ENCODE assay signal across 14 cellular contexts in genomic region chr19:15126511-15126910, GRCh38. TPM values are rescaled to one million over a fixed set of nuclear protein-coding genes. Genes with fewer than 3 reads are reported as not detected.
DNase-seq lines count a peak whose midpoint lies in the region; ATAC-seq, FAIRE-seq and TF ChIP-seq lines count a peak whose summit lies in the region.
"Had no signal": no experiment of that assay in that cellular context is flagged by ENCODE, and none has a peak within 500 bp of the region (broad histone marks: within the 10 kb centered on the region; RNA-seq: fewer than 3 reads in every experiment).

No MANE protein-coding gene starts in this region.

- DNase-seq in SK-N-SH (no peak), NT2/D1 (ENCODE audit: low read depth, low spot score) (no peak), endothelial cell of umbilical vein (ENCODE audit: low read depth, low spot score) (no peak), gastrocnemius medialis (no peak), urothelium cell line (ENCODE audit: low spot score) (no peak)
- DNase-seq in stimulated activated CD4-positive, alpha-beta T cell treated with anti-CD3 and anti-CD28 coated beads, Interleukin-4, amount 100 ng/mL, for 1 hour = no peak
- DNase-seq: activated effector memory CD4-positive, alpha-beta T cell treated with Interleukin-2 at 50 U/mL for 16 hours; kidney glomerular epithelial cell; SIG-M5; stimulated activated CD4-positive, alpha-beta T cell treated with anti-CD3 and anti-CD28 coated beads, Interleukin-1b, Interleukin-23, amount 100 ng/mL, for 48 hours had no signal

- H3K27me3 ChIP-seq in SK-N-SH (ENCODE audit: insufficient read depth) (no peaks in the 10 kb centered on the region; the same call in 1 of the 2 replicates), NT2/D1 (ENCODE audit: insufficient read depth, insufficient read length) (no peaks in the 10 kb centered on the region), endothelial cell of umbilical vein (ENCODE audit: control insufficient read depth in 2 of 2, insufficient read depth in 2 of 2, low read length in 2 of 2) (peaks cover 0 to 3% of the 10 kb centered on the region in 2 experiments), gastrocnemius medialis (no peaks in the 10 kb centered on the region)

- H3K36me3 ChIP-seq in SK-N-SH (replicated peaks in 1 of 2; ENCODE audit: control insufficient read depth in 1 of 2, insufficient read depth in 2 of 2, low read length in 1 of 2) = peaks cover 3 to 8% of the 10 kb centered on the region in 2 experiments
- H3K36me3 ChIP-seq in NT2/D1 (ENCODE audit: insufficient read depth, insufficient read length, low read length) = peaks cover 21% of the 10 kb centered on the region
- H3K36me3 ChIP-seq in endothelial cell of umbilical vein (ENCODE audit: control insufficient read depth in 2 of 2, extremely low read depth in 1 of 2, insufficient read depth in 2 of 2, low read length in 2 of 2) = peaks cover 0 to 7% of the 10 kb centered on the region in 2 experiments
- no peaks in the 10 kb centered on the region for H3K36me3 ChIP-seq in gastrocnemius medialis

- peaks cover 21% of the 10 kb centered on the region; the same call in 1 of the 2 replicates for H3K79me2 ChIP-seq in SK-N-SH (ENCODE audit: insufficient read depth)
- peaks cover 10% of the 10 kb centered on the region for H3K79me2 ChIP-seq in endothelial cell of umbilical vein (ENCODE audit: control insufficient read depth, insufficient read depth, low read length)

- TF ChIP-seq EP300 in SK-N-SH (IDR thresholded peaks at IDR 0.05; ENCODE audit: borderline replicate concordance in 1 of 2, low read depth in 1 of 2, low read length in 1 of 2) = no peak

- ATAC-seq in SK-N-SH treated with all-trans-retinoic acid at 6 μM for 48 hours (no peak), gastrocnemius medialis (no peak), HG03442 (IDR thresholded peaks at IDR 0.05; ENCODE audit: unreplicated experiment) (no peak)

- no peak for TF ChIP-seq CTCF in SK-N-SH (IDR thresholded peaks at IDR 0.05)
- TF ChIP-seq CTCF in endothelial cell of umbilical vein (IDR thresholded peaks at IDR 0.05; ENCODE audit: extremely low read depth in 1 of 2, insufficient read depth in 1 of 2, low read depth in 1 of 2, low read length in 2 of 2) = no peak
- no peak for TF ChIP-seq CTCF in gastrocnemius medialis (IDR thresholded peaks at IDR 0.05 in 4 of 5, conservative IDR thresholded peaks at IDR 0.05 in 1 of 5)

- H4K20me1 ChIP-seq in SK-N-SH (ENCODE audit: insufficient read depth) (no peaks in the 10 kb centered on the region), endothelial cell of umbilical vein (replicated peaks; ENCODE audit: control insufficient read depth, extremely low read depth, insufficient read depth, low read length) (no peaks in the 10 kb centered on the region)

- TF ChIP-seq POLR2A in endothelial cell of umbilical vein (IDR thresholded peaks at IDR 0.05; ENCODE audit: low read depth, low read length) = no peak
- no peak for TF ChIP-seq POLR2A in gastrocnemius medialis (IDR thresholded peaks at IDR 0.05)

- H3K9ac ChIP-seq in SK-N-SH = no peak overlapping the region
- no peak overlapping the region for H3K9ac ChIP-seq in NT2/D1 (ENCODE audit: insufficient read length, low read depth)
- H3K9ac ChIP-seq in endothelial cell of umbilical vein (replicated peaks; ENCODE audit: extremely low read depth, insufficient read depth, low read length) = no peak overlapping the region

- in situ Hi-C loops in gastrocnemius medialis (cut with MboI; ENCODE audit: low sequenced_read_pairs in 4 of 4) = no loop called here

- H3F3A ChIP-seq in SK-N-SH (replicated peaks; ENCODE audit: insufficient read depth) = peaks cover 5% of the 10 kb centered on the region

- peak; percentile 58 for FAIRE-seq in endothelial cell of umbilical vein (lab: Jason Lieb, UNC)
- no peak for FAIRE-seq in urothelium cell line (lab: Jason Lieb, UNC)

- H3K9me3 ChIP-seq in SK-N-SH (no peaks in the 10 kb centered on the region), NT2/D1 (ENCODE audit: insufficient read depth, low read length) (no peaks in the 10 kb centered on the region), endothelial cell of umbilical vein (replicated peaks; ENCODE audit: control insufficient read depth, insufficient read depth, low read length) (no peaks in the 10 kb centered on the region), gastrocnemius medialis (no peaks in the 10 kb centered on the region)

- H2AFZ ChIP-seq in SK-N-SH (ENCODE audit: low read depth) (peak overlapping the region; percentile 94), endothelial cell of umbilical vein (ENCODE audit: low read depth, low read length) (no peak overlapping the region)

- H3K4me3 ChIP-seq in SK-N-SH (ENCODE audit: low read depth in 2 of 2, low read length in 1 of 2) (no peak overlapping the region; a peak in 1 of 4 replicates), NT2/D1 (ENCODE audit: insufficient read length, low read depth) (peak overlapping the region; percentile 76), endothelial cell of umbilical vein (replicated peaks in 1 of 3; ENCODE audit: insufficient read depth in 1 of 3, low read depth in 1 of 3, low read length in 3 of 3) (no peak overlapping the region), gastrocnemius medialis (no peak overlapping the region)

- CTCF ChIA-PET in SK-N-SH (lab: Yijun Ruan, JAX) (interaction anchor here (0.8 to 2.5 kb wide), 7 partner anchors 9 to 53 kb away, joined by 3 to 10 read pairs (median 6); no protein-coding TSS in a partner anchor), endothelial cell of umbilical vein (lab: Charles Lee) (interaction anchor here (1.4 to 3.9 kb wide), 6 partner anchors 25 to 429 kb away, joined by 4 to 30 read pairs (median 6); no protein-coding TSS in a partner anchor)

- no TSS peak for BruUV-seq in endothelial cell of umbilical vein (replicated peaks; lab: Mats Ljungman, UMichigan)

- H3K9me1 ChIP-seq in endothelial cell of umbilical vein (replicated peaks; ENCODE audit: control insufficient read depth, extremely low read depth, insufficient read depth, low read length) = no peaks in the 10 kb centered on the region

- TF ChIP-seq RAD21 in SK-N-SH (IDR thresholded peaks at IDR 0.05; ENCODE audit: low read length) = no peak

- H3K9me2 ChIP-seq in SK-N-SH = no peaks in the 10 kb centered on the region

- H3K27ac ChIP-seq in SK-N-SH (ENCODE audit: low read depth in 2 of 2, low read length in 1 of 2) = no peak overlapping the region
- no peak overlapping the region for H3K27ac ChIP-seq in endothelial cell of umbilical vein (ENCODE audit: insufficient read depth, low read depth, low read length)
- H3K27ac ChIP-seq in gastrocnemius medialis = peak overlapping the region in 3 of 4 donors; percentile 89 to 95 (median 93)

- WGBS in SK-N-SH (ENCODE audit: low lambda C conversion rate) = 57% methylated on average over 2 of the region's 2 CpGs

- POLR2A ChIA-PET in SK-N-SH (lab: Yijun Ruan, JAX) = interaction anchor here (0.7 to 1.2 kb wide), 3 partner anchors 12 to 1974 kb away, joined by 3 to 4 read pairs (median 3); no protein-coding TSS in a partner anchor
- POLR2A ChIA-PET in endothelial cell of umbilical vein (lab: Charles Lee) = no interaction called here

- H3K4me1 ChIP-seq in SK-N-SH (ENCODE audit: control insufficient read depth in 1 of 2, insufficient read depth in 2 of 2, low read depth in 1 of 2, low read length in 1 of 2) = peaks cover 0 to 19% of the 10 kb centered on the region in 2 experiments; a peak in 2 of 4 replicates
- H3K4me1 ChIP-seq in NT2/D1 (ENCODE audit: insufficient read depth, insufficient read length) = peaks cover 8% of the 10 kb centered on the region
- H3K4me1 ChIP-seq in endothelial cell of umbilical vein (ENCODE audit: control insufficient read depth, extremely low read depth, insufficient read depth, low read length) = peaks cover 3% of the 10 kb centered on the region
- peaks cover 13 to 15% of the 10 kb centered on the region in 2 donors for H3K4me1 ChIP-seq in gastrocnemius medialis

- H3K4me2 ChIP-seq in SK-N-SH (peak overlapping the region; percentile 52; the same call in 1 of the 2 replicates), endothelial cell of umbilical vein (ENCODE audit: insufficient read depth, low read length) (no peak overlapping the region)

- intact Hi-C loops in endothelial cell of umbilical vein (cut with micrococcal nuclease) = no loop called here
- intact Hi-C loops in gastrocnemius medialis (cut with DNase I; ENCODE audit: low total_unique reads) = loop anchor here (5.0 to 10.0 kb wide), 3 partner anchors 562 to 1058 kb away; partner anchors contain the start of genes FAM32A and RAB8A

- dilution Hi-C loops in endothelial cell of umbilical vein (cut with MboI; ENCODE audit: extremely low pct_ligation_motif_present, low sequenced_read_pairs) = no loop called here

TF ChIP-seq in SK-N-SH, 30 proteins besides CTCF, POLR2A, EP300 and RAD21 (continues in another document):
- TF ChIP-seq NRF1 (IDR thresholded peaks at IDR 0.05; ENCODE audit: low read depth, low read length) = no peak

TF ChIP-seq in endothelial cell of umbilical vein, 7 proteins besides CTCF, POLR2A, EP300 and RAD21 (continues in another document):
- TF ChIP-seq GATA2 (IDR thresholded peaks at IDR 0.05; ENCODE audit: insufficient read depth, insufficient read length, low read depth, low read length) = no peak

RNA-seq across cellular contexts. Expression of gene SYDE1, which starts 19.3 kb away (rescaled TPM):
- 40.6 and 44.1 TPM in 2 replicates for polyA plus RNA-seq in SK-N-SH (2012; rRNA removed)
- 14.8 and 25.3 TPM in 2 replicates for polyA plus RNA-seq in SK-N-SH (2012; cell fraction: cytosol; rRNA removed)
- 69.9 and 87.2 TPM in 2 replicates for polyA plus RNA-seq in SK-N-SH (2012; cell fraction: nucleus; rRNA removed)
- 35.3 and 38.2 TPM in 2 replicates for total RNA-seq in endothelial cell of umbilical vein
- polyA plus RNA-seq in endothelial cell of umbilical vein = 33.1 and 40.1 TPM in 2 replicates
- 16.2 and 20.1 TPM in 2 replicates for polyA plus RNA-seq in endothelial cell of umbilical vein (2011; cell fraction: cytosol; rRNA removed)
- 36.6 and 47.6 TPM in 2 replicates for polyA plus RNA-seq in endothelial cell of umbilical vein (2011; cell fraction: nucleus; rRNA removed)
- 14.9 and 17.7 TPM in 2 replicates for polyA plus RNA-seq in endothelial cell of umbilical vein (2012)
- 14.3 and 18.3 TPM in 2 replicates for polyA minus RNA-seq in endothelial cell of umbilical vein
- polyA minus RNA-seq in endothelial cell of umbilical vein (2011; cell fraction: cytosol; rRNA and poly(A)+ RNA removed) = 33.7 TPM
- 9.8 and 16.8 TPM in 2 replicates for polyA minus RNA-seq in endothelial cell of umbilical vein (2011; cell fraction: nucleus; rRNA and poly(A)+ RNA removed)
- 1 to 10 TPM; 3.2 to 6.3 (median 5.2) TPM for total RNA-seq in gastrocnemius medialis

RNA-seq across cellular contexts. Expression of gene OR1I1, which starts 44.5 kb away (rescaled TPM):
- polyA plus RNA-seq in SK-N-SH (2012; rRNA removed) (not detected in 2 replicates), endothelial cell of umbilical vein (not detected in 2 replicates)
- not detected in 2 replicates for polyA plus RNA-seq in SK-N-SH (2012; cell fraction: cytosol; rRNA removed)
- polyA plus RNA-seq in SK-N-SH (2012; cell fraction: nucleus; rRNA removed) = not detected in 2 replicates
- total RNA-seq in endothelial cell of umbilical vein (not detected in 2 replicates), gastrocnemius medialis (not detected)
- polyA plus RNA-seq in endothelial cell of umbilical vein (2011; cell fraction: cytosol; rRNA removed) = not detected in 2 replicates
- polyA plus RNA-seq in endothelial cell of umbilical vein (2011; cell fraction: nucleus; rRNA removed) = not detected in 2 replicates
- polyA plus RNA-seq in endothelial cell of umbilical vein (2012) = not detected in 2 replicates
- polyA minus RNA-seq in endothelial cell of umbilical vein = not detected in 2 replicates
- polyA minus RNA-seq in endothelial cell of umbilical vein (2011; cell fraction: cytosol; rRNA and poly(A)+ RNA removed) = not detected
- not detected in 2 replicates for polyA minus RNA-seq in endothelial cell of umbilical vein (2011; cell fraction: nucleus; rRNA and poly(A)+ RNA removed)
- total RNA-seq: chondrocyte, subcutaneous adipose tissue had no signal

Comparison
In these comparisons a context has a peak if more than half of its experiments do, and no peak if none do; other contexts are left out.
1. H3K27ac ChIP-seq: peak in gastrocnemius medialis (3 of 4); none in SK-N-SH (0 of 2) and endothelial cell of umbilical vein (single experiment).